In genomic region chr5:21181726-21182125, GRCh38 we compare ENCODE assay signal across 20 cellular contexts.
"Had no signal": no experiment of that assay in that cellular context is flagged by ENCODE, and none has a peak within 500 bp of the region (broad histone marks: within the 10 kb centered on the region; RNA-seq: fewer than 3 reads in every experiment).

No MANE protein-coding gene starts in this region.

- H3K4me1 ChIP-seq: heart left ventricle, psoas muscle, thyroid gland had no signal

- H3K36me3 Mint-ChIP-seq: activated naive CD8-positive, alpha-beta T cell had no signal

- H3K4me3 Mint-ChIP-seq: activated naive CD8-positive, alpha-beta T cell; activated T-helper 17 cell treated with anti-CD3 and anti-CD28 coated beads, Interleukin-2, amount 50 U/mL, for 72 hours; naive thymus-derived CD4-positive, alpha-beta T cell; stimulated activated naive CD8-positive, alpha-beta T cell treated with anti-CD3 and anti-CD28 coated beads, Interleukin-15, Interleukin-2, amounts not matched to agents 100 ng/mL and 50 ng/mL, for 24 hours had no signal

- H3K27ac ChIP-seq: coronary artery, heart left ventricle, neutrophil, ovary, psoas muscle, thyroid gland had no signal

- H3K36me3 ChIP-seq: heart left ventricle, neutrophil, ovary, thyroid gland had no signal

- H3K27me3 Mint-ChIP-seq: activated naive CD8-positive, alpha-beta T cell; activated T-helper 17 cell treated with anti-CD3 and anti-CD28 coated beads, Interleukin-2, amount 50 U/mL, for 72 hours; naive thymus-derived CD4-positive, alpha-beta T cell; stimulated activated naive CD8-positive, alpha-beta T cell treated with anti-CD3 and anti-CD28 coated beads, Interleukin-15, Interleukin-2, amounts not matched to agents 100 ng/mL and 50 ng/mL, for 24 hours had no signal

- H3K4me1 Mint-ChIP-seq: activated T-helper 17 cell treated with anti-CD3 and anti-CD28 coated beads, Interleukin-2, amount 50 U/mL, for 72 hours; naive thymus-derived CD4-positive, alpha-beta T cell had no signal

- H3K27ac Mint-ChIP-seq: activated naive CD8-positive, alpha-beta T cell; activated T-helper 17 cell treated with anti-CD3 and anti-CD28 coated beads, Interleukin-2, amount 50 U/mL, for 72 hours; naive thymus-derived CD4-positive, alpha-beta T cell; stimulated activated naive CD8-positive, alpha-beta T cell treated with anti-CD3 and anti-CD28 coated beads, Interleukin-15, Interleukin-2, amounts not matched to agents 100 ng/mL and 50 ng/mL, for 24 hours had no signal

- H3K27me3 ChIP-seq: heart left ventricle, neutrophil, ovary, thyroid gland had no signal

- DNase-seq: activated CD4-positive, alpha-beta T cell treated with anti-CD3 and anti-CD28 coated beads for 1 hour; activated T-cell treated with anti-CD3 and anti-CD28 coated beads, Interleukin-2, amount 50 U/mL, for 1 hour; cerebellar nuclear complex; heart left ventricle; islet precursor cell; left cardiac atrium; naive thymus-derived CD4-positive, alpha-beta T cell; ovary; psoas muscle; right cardiac atrium; stimulated activated CD4-positive, alpha-beta T cell treated with anti-CD3 and anti-CD28 coated beads, Interleukin-1b, Interleukin-23, amount 100 ng/mL, for 48 hours; substantia nigra; thyroid gland had no signal

- H3K9me3 Mint-ChIP-seq: stimulated activated naive CD8-positive, alpha-beta T cell treated with anti-CD3 and anti-CD28 coated beads, Interleukin-15, Interleukin-2, amounts not matched to agents 100 ng/mL and 50 ng/mL, for 24 hours had no signal

- H3K9me3 ChIP-seq: heart left ventricle, neutrophil, ovary, psoas muscle, thyroid gland had no signal

- H3K4me3 ChIP-seq: coronary artery, heart left ventricle, ovary, psoas muscle, thyroid gland had no signal

- ATAC-seq: activated T-helper 17 cell treated with anti-CD3 and anti-CD28 coated beads, Interleukin-2, amount 50 U/mL, for 72 hours; heart left ventricle; left cardiac atrium; naive thymus-derived CD4-positive, alpha-beta T cell; psoas muscle; right cardiac atrium had no signal

- FAIRE-seq: bronchial epithelial cell, TTC549 had no signal
